Comparison of ENCODE assay signal across 1 cellular context in genomic region chr9:37486256-37486615, GRCh38.
TF ChIP-seq lines count a peak whose summit lies in the region.

No MANE protein-coding gene starts in this region.

TF ChIP-seq in K562, 482 proteins besides CTCF, POLR2A, EP300 and RAD21 (continues in another document):
- TF ChIP-seq PATZ1 (CRISPR knock-in tag; IDR thresholded peaks at IDR 0.05; ENCODE audit: borderline replicate concordance) = no peak
- 0 out of 2 replicates have a peak, but pooled peaks have one; percentile 22 for TF ChIP-seq ZNF263 (CRISPR knock-in tag; IDR thresholded peaks at IDR 0.05; ENCODE audit: borderline replicate concordance)
- 0 out of 2 replicates have a peak, but pooled peaks have one; percentile 8 for TF ChIP-seq THRB (CRISPR knock-in tag; conservative IDR thresholded peaks at IDR 0.05)
- no peak for TF ChIP-seq NUFIP1 (IDR thresholded peaks at IDR 0.05; ENCODE audit: partially characterized antibody)
- TF ChIP-seq SAP30 (IDR thresholded peaks at IDR 0.05; ENCODE audit: borderline replicate concordance, insufficient read depth, low read depth, low read length, poor library complexity, severe bottlenecking) = peak; percentile 71
- no peak for TF ChIP-seq PRPF4 (IDR thresholded peaks at IDR 0.05; ENCODE audit: insufficient read depth, low read depth, low read length, poor library complexity, severe bottlenecking)
- TF ChIP-seq DACH1 (IDR thresholded peaks at IDR 0.05; ENCODE audit: partially characterized antibody) = no peak
- no peak for TF ChIP-seq IRF1 (CRISPR knock-in tag; IDR thresholded peaks at IDR 0.05; ENCODE audit: borderline replicate concordance)
- 0 out of 2 replicates have a peak, but pooled peaks have one; percentile 34 for TF ChIP-seq ZBTB40 (IDR thresholded peaks at IDR 0.05)
- no peak for TF ChIP-seq ZBTB40 (CRISPR knock-in tag; IDR thresholded peaks at IDR 0.05)
- TF ChIP-seq ZNF561 (CRISPR knock-in tag; conservative IDR thresholded peaks at IDR 0.05) = no peak
- no peak for TF ChIP-seq CBFA2T2 (conservative IDR thresholded peaks at IDR 0.05)
- 0 out of 2 replicates have a peak, but pooled peaks have one; percentile 36 for TF ChIP-seq ARID4B (CRISPR knock-in tag; IDR thresholded peaks at IDR 0.05)
- TF ChIP-seq HOXB6 (CRISPR knock-in tag; IDR thresholded peaks at IDR 0.05; ENCODE audit: borderline replicate concordance) = no peak
- 0 out of 2 replicates have a peak, but pooled peaks have one; percentile 62 for TF ChIP-seq HDGF (IDR thresholded peaks at IDR 0.05)
- no peak for TF ChIP-seq JUND (IDR thresholded peaks at IDR 0.05; ENCODE audit: borderline replicate concordance, low read depth, low read length)
- TF ChIP-seq JUND (tag; IDR thresholded peaks at IDR 0.05; ENCODE audit: borderline replicate concordance, low read depth, low read length) = no peak
- no peak for TF ChIP-seq ZNF583 (CRISPR knock-in tag; IDR thresholded peaks at IDR 0.05)
- peak; percentile 39; the same call in 1 of the 2 replicates for TF ChIP-seq SMARCA5 (IDR thresholded peaks at IDR 0.05)
- TF ChIP-seq MED1 (CRISPR knock-in tag; IDR thresholded peaks at IDR 0.05; ENCODE audit: borderline replicate concordance) = 0 out of 2 replicates have a peak, but pooled peaks have one; percentile 60
- TF ChIP-seq HNRNPLL (IDR thresholded peaks at IDR 0.05; ENCODE audit: low read depth, low read length, poor library complexity, severe bottlenecking) = no peak
- TF ChIP-seq FOXK1 (CRISPR knock-in tag; IDR thresholded peaks at IDR 0.05; ENCODE audit: borderline replicate concordance) = 0 out of 2 replicates have a peak, but pooled peaks have one; percentile 58
- TF ChIP-seq ARHGAP35 (IDR thresholded peaks at IDR 0.05; ENCODE audit: partially characterized antibody) = no peak
- no peak for TF ChIP-seq ILK (tag; IDR thresholded peaks at IDR 0.05; ENCODE audit: borderline replicate concordance, low read depth)
- no peak for TF ChIP-seq KDM2B (CRISPR knock-in tag; IDR thresholded peaks at IDR 0.05)
- TF ChIP-seq SMARCE1 (IDR thresholded peaks at IDR 0.05) = 0 out of 2 replicates have a peak, but pooled peaks have one; percentile 12
- 0 out of 2 replicates have a peak, but pooled peaks have one; percentile 4 for TF ChIP-seq TRIM28 (IDR thresholded peaks at IDR 0.05)
- peak; percentile 73; the same call in 1 of the 2 replicates for TF ChIP-seq NKRF (IDR thresholded peaks at IDR 0.05; ENCODE audit: borderline replicate concordance)
- TF ChIP-seq ETS1 (conservative IDR thresholded peaks at IDR 0.05; ENCODE audit: control insufficient read depth, low read depth, low read length) = 0 out of 2 replicates have a peak, but pooled peaks have one; percentile 3
- TF ChIP-seq ZNF316 (IDR thresholded peaks at IDR 0.05) = 0 out of 2 replicates have a peak, but pooled peaks have one; percentile 10
- peak; percentile 76 for TF ChIP-seq CHD1 (IDR thresholded peaks at IDR 0.05; ENCODE audit: low read length)
- no peak for TF ChIP-seq ZNF3 (CRISPR knock-in tag; IDR thresholded peaks at IDR 0.05)
- TF ChIP-seq RBBP5 (IDR thresholded peaks at IDR 0.05; ENCODE audit: borderline replicate concordance, insufficient read depth, low read length, poor library complexity, severe bottlenecking) = peak; percentile 28
- TF ChIP-seq RBM39 (optimal IDR thresholded peaks at IDR 0.05; ENCODE audit: low read depth, low read length) = peak; percentile 38
